Comparison of ENCODE assay signal across 19 cellular contexts in the genomic region with DNA sequence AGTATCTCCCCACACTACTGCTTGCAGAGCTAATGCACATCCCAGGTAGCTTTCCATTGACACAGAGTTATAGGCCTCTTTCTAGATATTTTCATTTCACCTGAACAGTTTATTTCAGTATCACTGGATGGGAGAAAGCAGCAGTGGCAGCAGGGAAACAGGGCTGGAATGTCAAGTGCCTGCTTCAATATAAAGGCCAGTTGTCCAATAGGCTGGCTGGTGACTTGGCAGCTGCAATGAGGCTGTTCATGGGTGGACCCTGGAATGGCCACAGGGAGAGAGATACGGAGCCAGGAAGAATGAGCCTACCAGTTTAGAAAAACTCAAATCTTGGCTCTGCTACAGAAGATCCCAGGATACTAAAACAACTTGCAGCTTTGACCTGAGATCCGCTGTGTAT.
A peak's percentile ranks its signal among the peaks of the same experiment; 100 is the strongest.
DNase-seq lines count a peak whose midpoint lies in the region; ATAC-seq and TF ChIP-seq lines count a peak whose summit lies in the region.
"Had no signal": no experiment of that assay in that cellular context is flagged by ENCODE, and none has a peak within 500 bp of the region (broad histone marks: within the 10 kb centered on the region; RNA-seq: fewer than 3 reads in every experiment).

No MANE protein-coding gene starts in this region.

- no peak overlapping the region for H3K4me3 Mint-ChIP-seq in activated B cell treated with CpG ODN at 0.5 μM for 24 hours
- no peak overlapping the region for H3K4me3 Mint-ChIP-seq in activated CD4-positive, alpha-beta memory T cell treated with anti-CD3 and anti-CD28 coated beads, Interleukin-2, amount 10 ng/mL, durations not matched to agents 7 days and 5 days
- H3K4me3 Mint-ChIP-seq: CD8-positive, alpha-beta memory T cell had no signal

- DNase-seq in Right ventricle myocardium inferior (ENCODE audit: missing footprints) (no peak), right atrium auricular region (ENCODE audit: low spot score) (no peak), activated B cell treated with CpG ODN at 0.5 μM for 24 hours (no peak), left ventricle myocardium superior (peak; percentile 39), thyroid gland (peak; percentile 65 to 84), NCI-H526 (lab: John Stamatoyannopoulos, UW) (no peak), mucosa of gallbladder (ENCODE audit: low spot score) (no peak)
- no peak for DNase-seq in activated CD4-positive, alpha-beta memory T cell treated with anti-CD3 and anti-CD28 coated beads, Interleukin-2, amount 10 ng/mL, durations not matched to agents 7 days and 5 days
- DNase-seq: AML-193; CD8-positive, alpha-beta memory T cell; MM.1S; NCI-H1048; NCI-H1436; NCI-H187 treated with DMSO at 0.1 percent for 48 hours; NCI-H2227 treated with DMSO at 0.1 percent for 48 hours; NCI-H510A; NCI-H748 treated with DMSO at 0.1 percent for 48 hours; OCI-M1 had no signal

- no peaks in the 10 kb centered on the region for H3K36me3 Mint-ChIP-seq in activated B cell treated with CpG ODN at 0.5 μM for 24 hours (ENCODE audit: low read depth)
- no peaks in the 10 kb centered on the region for H3K36me3 Mint-ChIP-seq in activated CD4-positive, alpha-beta memory T cell treated with anti-CD3 and anti-CD28 coated beads, Interleukin-2, amount 10 ng/mL, durations not matched to agents 7 days and 5 days (ENCODE audit: low read depth)
- H3K36me3 Mint-ChIP-seq: CD8-positive, alpha-beta memory T cell had no signal

- H3K9me3 Mint-ChIP-seq in activated B cell treated with CpG ODN at 0.5 μM for 24 hours, result no peaks in the 10 kb centered on the region
- no peaks in the 10 kb centered on the region for H3K9me3 Mint-ChIP-seq in activated CD4-positive, alpha-beta memory T cell treated with anti-CD3 and anti-CD28 coated beads, Interleukin-2, amount 10 ng/mL, durations not matched to agents 7 days and 5 days

- H3K27me3 Mint-ChIP-seq in activated B cell treated with CpG ODN at 0.5 μM for 24 hours, result no peaks in the 10 kb centered on the region
- no peaks in the 10 kb centered on the region for H3K27me3 Mint-ChIP-seq in activated CD4-positive, alpha-beta memory T cell treated with anti-CD3 and anti-CD28 coated beads, Interleukin-2, amount 10 ng/mL, durations not matched to agents 7 days and 5 days

- no peak for TF ChIP-seq POLR2A in thyroid gland (IDR thresholded peaks at IDR 0.05)

- POLR2A ChIA-PET in activated B cell treated with CpG ODN at 0.5 μM for 24 hours (lab: Charles Lee), result interaction anchor here (0.5 to 1.2 kb wide), 3 partner anchors 9 to 182 kb away, joined by 3 to 5 read pairs (median 4); no protein-coding TSS in a partner anchor
- POLR2A ChIA-PET in activated CD4-positive, alpha-beta memory T cell treated with anti-CD3 and anti-CD28 coated beads, Interleukin-2, amount 10 ng/mL, durations not matched to agents 7 days and 5 days (lab: Charles Lee), result no interaction called here

- H3K36me3 ChIP-seq in right atrium auricular region, result no peaks in the 10 kb centered on the region
- H3K36me3 ChIP-seq in thyroid gland, result no peaks in the 10 kb centered on the region

- CTCF ChIA-PET in activated B cell treated with CpG ODN at 0.5 μM for 24 hours (lab: Charles Lee), result no interaction called here
- CTCF ChIA-PET in activated CD4-positive, alpha-beta memory T cell treated with anti-CD3 and anti-CD28 coated beads, Interleukin-2, amount 10 ng/mL, durations not matched to agents 7 days and 5 days (lab: Charles Lee), result no interaction called here

- peaks cover 0 to 10% of the 10 kb centered on the region in 2 donors for H3K4me1 ChIP-seq in right atrium auricular region
- no peaks in the 10 kb centered on the region for H3K4me1 ChIP-seq in thyroid gland

- no peak overlapping the region for H3K27ac ChIP-seq in right atrium auricular region
- H3K27ac ChIP-seq in thyroid gland, result peak overlapping the region in 2 of 3 donors; percentile 26 to 44
- H3K27ac ChIP-seq: C4-2B had no signal

- H3K9me3 ChIP-seq in right atrium auricular region, result no peaks in the 10 kb centered on the region
- H3K9me3 ChIP-seq in thyroid gland, result no peaks in the 10 kb centered on the region

- 45% methylated on average over 2 of the region's 2 CpGs for WGBS in thyroid gland, 2 donors

- peak overlapping the region; percentile 95 for H3K27ac Mint-ChIP-seq in activated B cell treated with CpG ODN at 0.5 μM for 24 hours
- no peak overlapping the region for H3K27ac Mint-ChIP-seq in activated CD4-positive, alpha-beta memory T cell treated with anti-CD3 and anti-CD28 coated beads, Interleukin-2, amount 10 ng/mL, durations not matched to agents 7 days and 5 days
- H3K27ac Mint-ChIP-seq: CD8-positive, alpha-beta memory T cell had no signal

- TF ChIP-seq CTCF in right atrium auricular region (IDR thresholded peaks at IDR 0.05), result no peak
- no peak for TF ChIP-seq CTCF in activated B cell treated with CpG ODN at 0.5 μM for 24 hours (IDR thresholded peaks at IDR 0.05)
- no peak for TF ChIP-seq CTCF in thyroid gland (IDR thresholded peaks at IDR 0.05)

- H3K4me1 Mint-ChIP-seq in activated B cell treated with CpG ODN at 0.5 μM for 24 hours, result peaks cover 98% of the 10 kb centered on the region
- no peaks in the 10 kb centered on the region for H3K4me1 Mint-ChIP-seq in activated CD4-positive, alpha-beta memory T cell treated with anti-CD3 and anti-CD28 coated beads, Interleukin-2, amount 10 ng/mL, durations not matched to agents 7 days and 5 days
- H3K4me1 Mint-ChIP-seq: CD8-positive, alpha-beta memory T cell had no signal

- H3K4me3 ChIP-seq in right atrium auricular region, result no peak overlapping the region
- no peak overlapping the region for H3K4me3 ChIP-seq in thyroid gland (replicated peaks in 1 of 3)

- intact Hi-C loops in Right ventricle myocardium inferior (cut with DNase I) (no loop called here), activated B cell treated with CpG ODN at 0.5 μM for 24 hours (cut with micrococcal nuclease) (loop anchor here (5.0 kb wide), 1 partner anchor 44 kb away; no protein-coding TSS in a partner anchor), left ventricle myocardium superior (cut with micrococcal nuclease) (no loop called here), thyroid gland (cut with DNase I) (no loop called here)

- peak; percentile 76 for ATAC-seq in Right ventricle myocardium inferior
- no peak for ATAC-seq in activated B cell treated with CpG ODN at 0.5 μM for 24 hours (ENCODE audit: low read depth)
- peak; percentile 83 for ATAC-seq in left ventricle myocardium superior

- H3K27me3 ChIP-seq in right atrium auricular region (no peaks in the 10 kb centered on the region), thyroid gland (no peaks in the 10 kb centered on the region)

Comparison
In these comparisons a context has a peak if more than half of its experiments do, and no peak if none do; other contexts are left out.
1. DNase-seq: peak in left ventricle myocardium superior (single experiment) and thyroid gland (2 of 2); none in Right ventricle myocardium inferior (single experiment), right atrium auricular region (single experiment), activated B cell treated with CpG ODN at 0.5 μM for 24 hours (single experiment), NCI-H526 (0 of 2), activated CD4-positive, alpha-beta memory T cell treated with anti-CD3 and anti-CD28 coated beads, Interleukin-2, amount 10 ng/mL, durations not matched to agents 7 days and 5 days (single experiment) and mucosa of gallbladder (single experiment).
2. H3K27ac ChIP-seq: peak in thyroid gland (2 of 3); none in right atrium auricular region (0 of 2).